1 cellular context compared by ENCODE assay signal in the genomic region with DNA sequence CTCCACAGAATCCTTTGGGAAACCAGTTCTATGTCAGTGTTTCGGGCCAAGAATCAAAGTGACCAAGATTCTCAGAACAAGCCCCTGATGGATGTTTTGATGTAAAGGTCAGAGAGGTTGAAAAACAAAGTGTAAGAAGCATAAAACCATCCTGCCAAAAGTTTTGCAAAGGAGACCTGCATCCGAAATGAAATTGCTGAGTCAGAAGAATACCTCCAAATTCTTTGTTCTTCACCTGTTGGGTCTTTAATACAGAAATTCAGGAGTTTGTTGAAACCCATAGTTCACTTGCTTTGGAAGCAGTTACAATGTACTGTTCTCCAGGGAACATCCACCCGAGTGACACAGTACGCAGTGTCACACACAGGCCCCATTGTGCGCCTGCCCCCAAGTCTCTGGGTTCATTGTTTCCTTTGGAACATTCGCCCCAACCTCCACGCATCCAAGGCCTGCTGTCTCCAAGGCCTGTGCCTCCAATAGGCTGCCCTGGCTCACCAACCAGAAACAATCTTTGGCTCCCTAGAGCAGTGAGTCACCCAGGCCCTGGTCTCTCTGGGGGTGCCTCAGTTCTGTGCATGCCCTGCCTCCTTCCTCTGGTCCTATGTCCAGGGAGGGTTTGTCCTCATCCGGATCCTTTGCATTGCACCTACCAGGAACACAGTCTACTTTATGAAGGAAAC.
TF ChIP-seq lines count a peak whose summit lies in the region.

No MANE protein-coding gene starts in this region.

TF ChIP-seq in H1, 55 proteins besides CTCF, POLR2A, EP300 and RAD21:
- TF ChIP-seq HDAC2 (IDR thresholded peaks at IDR 0.05; ENCODE audit: borderline replicate concordance in 1 of 2, low read depth in 2 of 2, low read length in 2 of 2) (no peak), CHD1 (IDR thresholded peaks at IDR 0.05; ENCODE audit: low read depth, low read length) (no peak), MAFK (IDR thresholded peaks at IDR 0.05; ENCODE audit: low read depth, low read length) (peak; percentile 34; the same call in 1 of the 2 replicates), CBX5 (IDR thresholded peaks at IDR 0.05; ENCODE audit: low read depth, low read length) (no peak), SIN3A (conservative IDR thresholded peaks at IDR 0.05 in 1 of 2, IDR thresholded peaks at IDR 0.05 in 1 of 2; ENCODE audit: low read depth in 1 of 2, low read length in 2 of 2) (no peak), TEAD4 (IDR thresholded peaks at IDR 0.05; ENCODE audit: low read depth, low read length) (no peak), KDM5A (IDR thresholded peaks at IDR 0.05; ENCODE audit: low read length) (no peak), CREB1 (IDR thresholded peaks at IDR 0.05) (no peak), JUND (IDR thresholded peaks at IDR 0.05; ENCODE audit: low read length) (no peak)
TF ChIP-seq in H1: peak in this region for 1.
